28 cellular contexts compared by ENCODE assay signal in genomic region chr1:117289316-117289715, GRCh38.
"Had no signal": no experiment of that assay in that cellular context is flagged by ENCODE, and none has a peak within 500 bp of the region (broad histone marks: within the 10 kb centered on the region; RNA-seq: fewer than 3 reads in every experiment).

No MANE protein-coding gene starts in this region.

- FAIRE-seq: endometrium, endothelial cell of umbilical vein had no signal

- H3K4me3 ChIP-seq: adrenal gland, body of pancreas, colonic mucosa, esophagus squamous epithelium had no signal

- H3K4me1 ChIP-seq: adrenal gland, body of pancreas, colonic mucosa, esophagus squamous epithelium had no signal

- DNase-seq: activated CD4-positive, alpha-beta memory T cell treated with anti-CD3 and anti-CD28 coated beads for 36 hours; activated CD4-positive, alpha-beta T cell treated with anti-CD3 and anti-CD28 coated beads for 36 hours; activated CD4-positive, alpha-beta T cell treated with anti-CD3 and anti-CD28 coated beads, Interleukin-2, amount 10 ng/mL, durations not matched to agents 24 days and 14 days; activated CD4-positive, CD25-positive, alpha-beta regulatory T cell; activated CD4-positive, CD25-positive, alpha-beta regulatory T cell treated with anti-CD3 and anti-CD28 coated beads, Interleukin-2, amount 50 U/mL, for 72 hours; activated CD8-positive, alpha-beta memory T cell treated with anti-CD3 and anti-CD28 coated beads, Interleukin-2, amount 10 ng/mL, durations not matched to agents 7 days and 5 days; activated CD8-positive, alpha-beta memory T cell treated with anti-CD3 and anti-CD28 coated beads, Interleukin-2, amount 50 U/mL, for 4 hours; activated CD8-positive, alpha-beta T cell treated with anti-CD3 and anti-CD28 coated beads, Interleukin-2, amount 10 ng/mL, durations not matched to agents 7 days and 5 days; activated effector memory CD4-positive, alpha-beta T cell treated with anti-CD3 and anti-CD28 coated beads, Interleukin-2, amount 50 U/mL, for 16 hours; activated naive CD4-positive, alpha-beta T cell treated with anti-CD3 and anti-CD28 coated beads for 36 hours; activated naive CD8-positive, alpha-beta T cell treated with anti-CD3 and anti-CD28 coated beads for 36 hours; activated naive CD8-positive, alpha-beta T cell treated with anti-CD3 and anti-CD28 coated beads, Interleukin-2, amount 50 U/mL, for 24 hours; activated T-cell treated with anti-CD3 and anti-CD28 coated beads, Interleukin-2, amount 50 U/mL, for 1 hour; activated T-cell treated with anti-CD3 and anti-CD28 coated beads, Interleukin-2, amount 50 U/mL, for 48 hours; adrenal gland; amygdala; aorta; body of pancreas; caudate nucleus; colonic mucosa; effector CD8-positive, alpha-beta T cell; esophagus squamous epithelium; foreskin melanocyte; head of caudate nucleus; T-helper 2 cell had no signal

- H3K36me3 ChIP-seq: adrenal gland, colonic mucosa, esophagus squamous epithelium had no signal

- ATAC-seq: activated CD4-positive, alpha-beta T cell treated with anti-CD3 and anti-CD28 coated beads for 36 hours; activated CD8-positive, alpha-beta memory T cell treated with anti-CD3 and anti-CD28 coated beads, Interleukin-2, amount 10 ng/mL, durations not matched to agents 7 days and 5 days; activated CD8-positive, alpha-beta T cell treated with anti-CD3 and anti-CD28 coated beads, Interleukin-2, amount 10 ng/mL, durations not matched to agents 7 days and 5 days; activated naive CD8-positive, alpha-beta T cell treated with anti-CD3 and anti-CD28 coated beads, Interleukin-2, amount 50 U/mL, for 24 hours; body of pancreas had no signal

- H3K27me3 ChIP-seq: adrenal gland, body of pancreas, colonic mucosa, esophagus squamous epithelium had no signal

- H3K27ac ChIP-seq: adrenal gland, body of pancreas, colonic mucosa, epithelial cell of prostate, esophagus squamous epithelium had no signal

- H3K9me3 ChIP-seq: adrenal gland, body of pancreas, colonic mucosa, esophagus squamous epithelium had no signal
